8 cellular contexts compared by ENCODE assay signal in the genomic region with DNA sequence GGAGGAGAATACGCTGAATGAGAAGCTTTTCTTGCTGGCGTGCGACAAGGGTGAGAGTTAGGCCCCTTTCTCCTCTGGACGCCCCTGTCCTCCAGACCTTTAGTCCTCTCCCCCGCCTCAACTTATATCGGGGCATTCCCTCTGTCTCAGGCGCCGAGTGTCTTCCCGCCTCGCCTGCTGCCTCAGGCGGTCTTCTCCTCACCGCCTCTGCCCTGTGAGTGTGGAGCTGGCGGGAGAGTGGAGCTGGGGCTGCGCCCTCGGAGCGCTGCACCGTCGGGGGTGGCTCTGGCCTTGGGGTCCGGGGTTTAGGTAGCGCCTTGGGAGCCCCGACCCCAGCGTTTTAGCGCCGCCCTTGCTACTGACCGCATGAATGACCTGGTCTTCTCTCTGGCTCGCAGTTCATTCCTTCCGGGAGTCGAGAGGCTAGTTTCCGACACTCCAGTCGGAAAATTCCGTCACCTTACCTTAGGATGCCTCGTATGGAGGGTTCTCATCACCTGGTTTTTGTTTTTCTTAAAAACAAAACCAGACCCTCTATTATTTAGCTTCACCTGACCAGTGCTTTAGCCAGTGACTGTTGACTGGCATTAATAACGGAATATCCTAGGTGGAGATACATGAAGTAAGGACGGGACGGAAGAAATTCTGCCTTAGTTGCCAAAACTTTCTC. TPM values are rescaled to one million over a fixed set of nuclear protein-coding genes. Genes with fewer than 3 reads are reported as not detected.
DNase-seq lines count a peak whose midpoint lies in the region; ATAC-seq and TF ChIP-seq lines count a peak whose summit lies in the region.

No MANE protein-coding gene starts in this region.

- H3K79me2 ChIP-seq in parathyroid adenoma = no peaks in the 10 kb centered on the region

- no peak for TF ChIP-seq CTCF in parathyroid adenoma (IDR thresholded peaks at IDR 0.05)

- H3K4me3 ChIP-seq in parathyroid adenoma (ENCODE audit: low read depth, low read length) = peak overlapping the region; percentile 71

- ATAC-seq in HG02938 (IDR thresholded peaks at IDR 0.05; ENCODE audit: unreplicated experiment) (peak; percentile 17), left ventricle myocardium superior (peak; percentile 57), GM21515 (IDR thresholded peaks at IDR 0.05; ENCODE audit: unreplicated experiment) (no peak)

- H2AFZ ChIP-seq in parathyroid adenoma = peak overlapping the region; percentile 81

- H3K9ac ChIP-seq in parathyroid adenoma = no peak overlapping the region

- no peaks in the 10 kb centered on the region for H3K27me3 ChIP-seq in parathyroid adenoma (ENCODE audit: control insufficient read depth, insufficient read depth, low read length)

- peak overlapping the region; percentile 72 for H3K4me2 ChIP-seq in parathyroid adenoma (ENCODE audit: low read length)

- DNase-seq in activated T-cell treated with anti-CD3 and anti-CD28 coated beads for 1 hour (ENCODE audit: low read depth) = peak; percentile 3
- DNase-seq in activated T-cell treated with anti-CD3 and anti-CD28 coated beads for 4 hours = no peak
- DNase-seq in NCI-H774 (lab: John Stamatoyannopoulos, UW) = peak; percentile 29
- peak; percentile 38 for DNase-seq in amniotic epithelial cell (ENCODE audit: low read depth)
- peak; percentile 53 for DNase-seq in left ventricle myocardium superior

- H3K36me3 ChIP-seq in parathyroid adenoma (ENCODE audit: control insufficient read depth, insufficient read depth, low read length) = no peaks in the 10 kb centered on the region

- no peaks in the 10 kb centered on the region for H3K9me3 ChIP-seq in parathyroid adenoma (ENCODE audit: control insufficient read depth, low read length)

- intact Hi-C loops in left ventricle myocardium superior (cut with micrococcal nuclease) = no loop called here

- no peaks in the 10 kb centered on the region for H3K4me1 ChIP-seq in parathyroid adenoma

- peak overlapping the region; percentile 66 for H3K27ac ChIP-seq in parathyroid adenoma

RNA-seq across cellular contexts. Expression of a gene that starts 1.0 kb away (rescaled TPM):
- total RNA-seq in left ventricle myocardium superior = 8.0 TPM
